Comparison of ENCODE assay signal across 20 cellular contexts in the genomic region with DNA sequence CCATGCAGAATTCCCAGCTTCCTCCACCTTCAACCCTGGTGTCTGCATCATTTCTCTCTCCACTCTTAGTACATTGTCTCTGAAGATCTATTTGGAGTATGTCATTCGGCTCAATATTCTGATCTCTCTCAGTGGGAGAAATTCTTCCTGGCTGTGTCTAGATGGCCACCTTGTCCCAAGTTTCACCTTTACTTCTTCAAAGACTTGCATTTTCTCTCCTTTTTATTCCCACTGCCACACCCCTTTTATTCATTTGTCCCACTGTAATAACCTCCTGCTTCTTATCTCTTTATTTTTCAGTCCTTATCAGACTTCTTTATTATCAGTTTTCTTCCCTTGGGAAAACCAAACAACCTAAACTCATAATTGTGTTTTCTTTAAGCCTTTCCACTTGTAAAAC.
"Had no signal": no experiment of that assay in that cellular context is flagged by ENCODE, and none has a peak within 500 bp of the region (broad histone marks: within the 10 kb centered on the region; RNA-seq: fewer than 3 reads in every experiment).

No MANE protein-coding gene starts in this region.

- DNase-seq: dorsolateral prefrontal cortex; effector CD4-positive, alpha-beta T cell; naive B cell; sigmoid colon; spleen; stimulated activated naive B cell treated with anti-CD40 and anti-IgM and Interleukin-4, amounts not matched to agents 10 μg/mL and 1 μg/mL and 100 μg/mL, for 72 hours; upper lobe of left lung had no signal

- H3K4me1 ChIP-seq: parathyroid adenoma, prostate gland, right atrium auricular region, sigmoid colon, spleen, tibial nerve, upper lobe of left lung had no signal

- FAIRE-seq: frontal cortex, keratinocyte, urothelium cell line had no signal

- H3K27ac ChIP-seq: dorsolateral prefrontal cortex, parathyroid adenoma, prostate gland, right atrium auricular region, sigmoid colon, spleen, thoracic aorta, tibial nerve, upper lobe of left lung had no signal

- H3K27ac Mint-ChIP-seq: memory B cell; stimulated activated naive B cell treated with anti-CD40 and anti-IgM and Interleukin-4, amounts not matched to agents 10 μg/mL and 1 μg/mL and 100 μg/mL, for 72 hours; stimulated activated naive CD8-positive, alpha-beta T cell treated with anti-CD3 and anti-CD28 coated beads, Interleukin-15, Interleukin-2, amounts not matched to agents 100 ng/mL and 50 ng/mL, for 24 hours had no signal

- H3K27me3 Mint-ChIP-seq: stimulated activated naive CD8-positive, alpha-beta T cell treated with anti-CD3 and anti-CD28 coated beads, Interleukin-15, Interleukin-2, amounts not matched to agents 100 ng/mL and 50 ng/mL, for 24 hours had no signal

- H3K9me3 ChIP-seq: prostate gland, sigmoid colon, thoracic aorta, tibial nerve had no signal

- H3K4me3 ChIP-seq: dorsolateral prefrontal cortex, lung, prostate gland, right atrium auricular region, sigmoid colon, spleen, thoracic aorta, tibial nerve, upper lobe of left lung had no signal

- H3K36me3 ChIP-seq: prostate gland, right atrium auricular region, sigmoid colon, spleen, thoracic aorta, tibial nerve, upper lobe of left lung had no signal

- H3K4me1 Mint-ChIP-seq: memory B cell; naive B cell; neural crest cell; stimulated activated naive B cell treated with anti-CD40 and anti-IgM and Interleukin-4, amounts not matched to agents 10 μg/mL and 1 μg/mL and 100 μg/mL, for 72 hours had no signal

- H3K4me3 Mint-ChIP-seq: memory B cell; naive B cell; natural killer cell treated with Interleukin-12 subunit alpha and Interleukin-12 subunit beta and Interleukin-15 and Interleukin-18, amount 100 ng/mL, for 72 hours; neural crest cell; stimulated activated naive B cell treated with anti-CD40 and anti-IgM and Interleukin-4, amounts not matched to agents 10 μg/mL and 1 μg/mL and 100 μg/mL, for 72 hours; stimulated activated naive CD8-positive, alpha-beta T cell treated with anti-CD3 and anti-CD28 coated beads, Interleukin-15, Interleukin-2, amounts not matched to agents 100 ng/mL and 50 ng/mL, for 24 hours had no signal

- H3K79me2 ChIP-seq: parathyroid adenoma had no signal

- H3K9ac ChIP-seq: parathyroid adenoma had no signal

- H2AFZ ChIP-seq: parathyroid adenoma had no signal

- H3K27me3 ChIP-seq: dorsolateral prefrontal cortex, right atrium auricular region, sigmoid colon, spleen, tibial nerve, upper lobe of left lung had no signal

- H3K9me3 Mint-ChIP-seq: memory B cell; natural killer cell treated with Interleukin-12 subunit alpha and Interleukin-12 subunit beta and Interleukin-15 and Interleukin-18, amount 100 ng/mL, for 72 hours; stimulated activated naive B cell treated with anti-CD40 and anti-IgM and Interleukin-4, amounts not matched to agents 10 μg/mL and 1 μg/mL and 100 μg/mL, for 72 hours had no signal

- H3K36me3 Mint-ChIP-seq: memory B cell; naive B cell; stimulated activated naive B cell treated with anti-CD40 and anti-IgM and Interleukin-4, amounts not matched to agents 10 μg/mL and 1 μg/mL and 100 μg/mL, for 72 hours had no signal
